34 cellular contexts compared by ENCODE assay signal in genomic region chr2:190387422-190387821, GRCh38.
"Had no signal": no experiment of that assay in that cellular context is flagged by ENCODE, and none has a peak within 500 bp of the region (broad histone marks: within the 10 kb centered on the region; RNA-seq: fewer than 3 reads in every experiment).

No MANE protein-coding gene starts in this region.

- H3K9me3 ChIP-seq: MG63 had no signal

- DNase-seq: Karpas-422, Kasumi-1, MG63, MM.1S, MV-4-11, NCI-H1048, NCI-H1092, NCI-H1092 treated with DMSO at 0.1 percent for 48 hours, NCI-H1105, NCI-H1105 treated with DMSO at 0.1 percent for 48 hours, NCI-H1417, NCI-H1417 treated with DMSO at 0.1 percent for 48 hours, NCI-H1436, NCI-H1436 treated with DMSO at 0.1 percent for 48 hours, NCI-H146, NCI-H1694, NCI-H1694 treated with DMSO at 0.1 percent for 48 hours, NCI-H187, NCI-H187 treated with DMSO at 0.1 percent for 48 hours, NCI-H1930, NCI-H2029, NCI-H2029 treated with DMSO at 0.1 percent for 48 hours, NCI-H2081, NCI-H2081 treated with DMSO at 0.1 percent for 48 hours, NCI-H2107, NCI-H2171, NCI-H2171 treated with DMSO at 0.1 percent for 48 hours, NCI-H2227 treated with DMSO at 0.1 percent for 48 hours, NCI-H226, NCI-H345, NCI-H446, NCI-H446 treated with DMSO at 0.1 percent for 48 hours, NCI-H510A, NCI-H510A treated with DMSO at 0.1 percent for 48 hours had no signal

- H3K36me3 ChIP-seq: MG63 had no signal

- H3K4me3 ChIP-seq: MG63 had no signal
